2 cellular contexts compared by ENCODE assay signal in the genomic region with DNA sequence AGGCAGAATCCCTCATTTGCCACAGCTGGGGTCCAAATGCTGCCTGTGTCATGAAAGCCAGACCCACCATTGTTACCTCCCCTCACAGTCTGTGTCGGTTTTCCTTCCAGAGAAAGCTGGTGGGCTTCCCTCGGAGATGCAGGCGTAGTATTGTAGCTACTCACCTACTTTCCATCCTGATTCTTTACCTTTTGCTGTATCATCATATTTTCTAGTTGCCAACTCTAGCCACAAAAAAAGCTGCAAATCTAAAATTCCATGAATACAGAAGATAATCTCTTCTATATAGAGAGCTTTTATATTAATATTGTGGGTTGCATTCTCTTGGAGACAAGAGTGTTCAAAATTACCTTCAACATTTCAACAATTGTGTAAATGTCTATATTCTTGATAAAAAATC.
A peak's percentile ranks its signal among the peaks of the same experiment; 100 is the strongest.
TF ChIP-seq lines count a peak whose summit lies in the region.

No MANE protein-coding gene starts in this region.

TF ChIP-seq in HepG2, 621 proteins besides CTCF, POLR2A, EP300 and RAD21:
- no peak for TF ChIP-seq POLR2G (IDR thresholded peaks at IDR 0.05; ENCODE audit: low read depth, low read length)
- no peak for TF ChIP-seq NFRKB (IDR thresholded peaks at IDR 0.05)
- TF ChIP-seq, protein P1, sequence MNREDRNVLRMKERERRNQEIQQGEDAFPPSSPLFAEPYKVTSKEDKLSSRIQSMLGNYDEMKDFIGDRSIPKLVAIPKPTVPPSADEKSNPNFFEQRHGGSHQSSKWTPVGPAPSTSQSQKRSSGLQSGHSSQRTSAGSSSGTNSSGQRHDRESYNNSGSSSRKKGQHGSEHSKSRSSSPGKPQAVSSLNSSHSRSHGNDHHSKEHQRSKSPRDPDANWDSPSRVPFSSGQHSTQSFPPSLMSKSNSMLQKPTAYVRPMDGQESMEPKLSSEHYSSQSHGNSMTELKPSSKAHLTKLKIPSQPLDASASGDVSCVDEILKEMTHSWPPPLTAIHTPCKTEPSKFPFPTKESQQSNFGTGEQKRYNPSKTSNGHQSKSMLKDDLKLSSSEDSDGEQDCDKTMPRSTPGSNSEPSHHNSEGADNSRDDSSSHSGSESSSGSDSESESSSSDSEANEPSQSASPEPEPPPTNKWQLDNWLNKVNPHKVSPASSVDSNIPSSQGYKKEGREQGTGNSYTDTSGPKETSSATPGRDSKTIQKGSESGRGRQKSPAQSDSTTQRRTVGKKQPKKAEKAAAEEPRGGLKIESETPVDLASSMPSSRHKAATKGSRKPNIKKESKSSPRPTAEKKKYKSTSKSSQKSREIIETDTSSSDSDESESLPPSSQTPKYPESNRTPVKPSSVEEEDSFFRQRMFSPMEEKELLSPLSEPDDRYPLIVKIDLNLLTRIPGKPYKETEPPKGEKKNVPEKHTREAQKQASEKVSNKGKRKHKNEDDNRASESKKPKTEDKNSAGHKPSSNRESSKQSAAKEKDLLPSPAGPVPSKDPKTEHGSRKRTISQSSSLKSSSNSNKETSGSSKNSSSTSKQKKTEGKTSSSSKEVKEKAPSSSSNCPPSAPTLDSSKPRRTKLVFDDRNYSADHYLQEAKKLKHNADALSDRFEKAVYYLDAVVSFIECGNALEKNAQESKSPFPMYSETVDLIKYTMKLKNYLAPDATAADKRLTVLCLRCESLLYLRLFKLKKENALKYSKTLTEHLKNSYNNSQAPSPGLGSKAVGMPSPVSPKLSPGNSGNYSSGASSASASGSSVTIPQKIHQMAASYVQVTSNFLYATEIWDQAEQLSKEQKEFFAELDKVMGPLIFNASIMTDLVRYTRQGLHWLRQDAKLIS (CRISPR knock-in tag; IDR thresholded peaks at IDR 0.05) = no peak
- TF ChIP-seq, protein P2, sequence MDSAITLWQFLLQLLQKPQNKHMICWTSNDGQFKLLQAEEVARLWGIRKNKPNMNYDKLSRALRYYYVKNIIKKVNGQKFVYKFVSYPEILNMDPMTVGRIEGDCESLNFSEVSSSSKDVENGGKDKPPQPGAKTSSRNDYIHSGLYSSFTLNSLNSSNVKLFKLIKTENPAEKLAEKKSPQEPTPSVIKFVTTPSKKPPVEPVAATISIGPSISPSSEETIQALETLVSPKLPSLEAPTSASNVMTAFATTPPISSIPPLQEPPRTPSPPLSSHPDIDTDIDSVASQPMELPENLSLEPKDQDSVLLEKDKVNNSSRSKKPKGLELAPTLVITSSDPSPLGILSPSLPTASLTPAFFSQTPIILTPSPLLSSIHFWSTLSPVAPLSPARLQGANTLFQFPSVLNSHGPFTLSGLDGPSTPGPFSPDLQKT (CRISPR knock-in tag; IDR thresholded peaks at IDR 0.05; ENCODE audit: borderline replicate concordance) = no peak
- TF ChIP-seq, protein P3, sequence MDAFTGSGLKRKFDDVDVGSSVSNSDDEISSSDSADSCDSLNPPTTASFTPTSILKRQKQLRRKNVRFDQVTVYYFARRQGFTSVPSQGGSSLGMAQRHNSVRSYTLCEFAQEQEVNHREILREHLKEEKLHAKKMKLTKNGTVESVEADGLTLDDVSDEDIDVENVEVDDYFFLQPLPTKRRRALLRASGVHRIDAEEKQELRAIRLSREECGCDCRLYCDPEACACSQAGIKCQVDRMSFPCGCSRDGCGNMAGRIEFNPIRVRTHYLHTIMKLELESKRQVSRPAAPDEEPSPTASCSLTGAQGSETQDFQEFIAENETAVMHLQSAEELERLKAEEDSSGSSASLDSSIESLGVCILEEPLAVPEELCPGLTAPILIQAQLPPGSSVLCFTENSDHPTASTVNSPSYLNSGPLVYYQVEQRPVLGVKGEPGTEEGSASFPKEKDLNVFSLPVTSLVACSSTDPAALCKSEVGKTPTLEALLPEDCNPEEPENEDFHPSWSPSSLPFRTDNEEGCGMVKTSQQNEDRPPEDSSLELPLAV (CRISPR knock-in tag; conservative IDR thresholded peaks at IDR 0.05; ENCODE audit: low read depth) = no peak
- no peak for TF ChIP-seq ZSCAN22 (CRISPR knock-in tag; IDR thresholded peaks at IDR 0.05)
- TF ChIP-seq MAFF (IDR thresholded peaks at IDR 0.05; ENCODE audit: low read depth, low read length) = peak; percentile 94
- no peak for TF ChIP-seq NBN (conservative IDR thresholded peaks at IDR 0.05)
- peak; percentile 96 to 97 for TF ChIP-seq MAFK (conservative IDR thresholded peaks at IDR 0.05 in 1 of 2, IDR thresholded peaks at IDR 0.05 in 1 of 2; ENCODE audit: low read length in 2 of 2)
- no peak for TF ChIP-seq NFIC (IDR thresholded peaks at IDR 0.05; ENCODE audit: low read length)
- no peak for TF ChIP-seq SRSF9 (IDR thresholded peaks at IDR 0.05; ENCODE audit: borderline replicate concordance, insufficient read depth, low read depth, low read length, poor library complexity, severe bottlenecking)
- no peak for TF ChIP-seq ZSCAN9 (CRISPR knock-in tag; IDR thresholded peaks at IDR 0.05; ENCODE audit: borderline replicate concordance)
- no peak for TF ChIP-seq ATRX (CRISPR knock-in tag; IDR thresholded peaks at IDR 0.05; ENCODE audit: borderline replicate concordance)

TF ChIP-seq in H1, 55 proteins besides CTCF, POLR2A, EP300 and RAD21:
- TF ChIP-seq MAFK (IDR thresholded peaks at IDR 0.05; ENCODE audit: low read depth, low read length) (peak; percentile 47; the same call in 1 of the 2 replicates), RBBP5 (IDR thresholded peaks at IDR 0.05; ENCODE audit: borderline replicate concordance, low read depth, low read length) (no peak), SUZ12 (IDR thresholded peaks at IDR 0.05; ENCODE audit: low read length) (no peak)
